15 cellular contexts compared by ENCODE assay signal in genomic region chr12:53070901-53071492, GRCh38. TPM values are rescaled to one million over a fixed set of nuclear protein-coding genes. Genes with fewer than 3 reads are reported as not detected.
A peak's percentile ranks its signal among the peaks of the same experiment; 100 is the strongest.
DNase-seq lines count a peak whose midpoint lies in the region; ATAC-seq and TF ChIP-seq lines count a peak whose summit lies in the region.
"Had no signal": no experiment of that assay in that cellular context is flagged by ENCODE, and none has a peak within 500 bp of the region (broad histone marks: within the 10 kb centered on the region; RNA-seq: fewer than 3 reads in every experiment).

No MANE protein-coding gene starts in this region.

- intact Hi-C loops in CD4-positive, alpha-beta memory T cell (cut with micrococcal nuclease) = no loop called here

- H3K4me1 Mint-ChIP-seq in CD4-positive, alpha-beta memory T cell = peaks cover 13 to 33% (median 28%) of the 10 kb centered on the region in 4 donors

- POLR2A ChIA-PET in CD4-positive, alpha-beta memory T cell (lab: Charles Lee; ENCODE audit: partially characterized antibody) = interaction anchor here (1.2 to 1.3 kb wide), 2 partner anchors 8 to 32 kb away, joined by 3 to 4 read pairs; partner anchors contain the start of genes SOAT2 and SPRYD3

- CTCF ChIA-PET in CD4-positive, alpha-beta memory T cell (lab: Charles Lee; ENCODE audit: partially characterized antibody) = interaction anchor here (0.9 to 27.0 kb wide), 3 partner anchors 26 to 281 kb away, joined by 3 to 511 read pairs (median 4); partner anchors contain the start of genes IGFBP6 and SOAT2

- no peak overlapping the region for H3K4me3 ChIP-seq in CD4-positive, alpha-beta memory T cell (ENCODE audit: low read length in 2 of 2)
- H3K4me3 ChIP-seq in Peyer's patch (no peak overlapping the region), esophagus (ENCODE audit: low read depth in 1 of 2, low read length in 2 of 2) (no peak overlapping the region), parathyroid adenoma (ENCODE audit: low read depth, low read length) (no peak overlapping the region)
- H3K4me3 ChIP-seq: skin epidermis had no signal

- no peaks in the 10 kb centered on the region for H3K9me3 ChIP-seq in CD4-positive, alpha-beta memory T cell (ENCODE audit: control insufficient read depth in 1 of 2, low read length in 2 of 2)
- H3K9me3 ChIP-seq in Peyer's patch (no peaks in the 10 kb centered on the region), esophagus (ENCODE audit: control insufficient read depth in 2 of 2, insufficient read depth in 1 of 2, low read depth in 1 of 2, low read length in 1 of 2) (no peaks in the 10 kb centered on the region), parathyroid adenoma (ENCODE audit: control insufficient read depth, low read length) (no peaks in the 10 kb centered on the region)

- ATAC-seq in GM21619 (IDR thresholded peaks at IDR 0.05; ENCODE audit: unreplicated experiment) = no peak

- H3K36me3 Mint-ChIP-seq in CD4-positive, alpha-beta memory T cell = peaks cover 21 to 86% of the 10 kb centered on the region in 2 donors

- no peak overlapping the region for H3K4me2 ChIP-seq in parathyroid adenoma (ENCODE audit: low read length)

- no peak for TF ChIP-seq POLR2A in Peyer's patch (IDR thresholded peaks at IDR 0.05)

- no peak for DNase-seq in CD4-positive, alpha-beta memory T cell
- DNase-seq in Peyer's patch = peak in 2 of 3 donors; percentile 32 to 37
- DNase-seq in RKO (ENCODE audit: low spot score) = no peak
- DNase-seq in NCI-H1092 treated with DMSO at 0.1 percent for 48 hours (lab: John Stamatoyannopoulos, UW) = no peak
- DNase-seq in NCI-H2171 (lab: John Stamatoyannopoulos, UW) = no peak
- DNase-seq: activated CD4-positive, alpha-beta T cell treated with anti-CD3 and anti-CD28 coated beads for 48 hours; activated naive CD8-positive, alpha-beta T cell treated with anti-CD3 and anti-CD28 coated beads, Interleukin-2, amount 10 ng/mL, durations not matched to agents 7 days and 5 days; kidney glomerular epithelial cell; NCI-H2171 treated with DMSO at 0.1 percent for 48 hours had no signal

- H3K4me1 ChIP-seq in CD4-positive, alpha-beta memory T cell (ENCODE audit: insufficient read depth, low read length) = peaks cover 13% of the 10 kb centered on the region
- peaks cover 0 to 50% (median 7%) of the 10 kb centered on the region in 4 donors for H3K4me1 ChIP-seq in Peyer's patch
- H3K4me1 ChIP-seq in esophagus (ENCODE audit: control insufficient read depth in 2 of 2, insufficient read depth in 2 of 2, low read length in 1 of 2) = peaks cover 10 to 35% of the 10 kb centered on the region in 2 donors
- H3K4me1 ChIP-seq in parathyroid adenoma = peaks cover 5% of the 10 kb centered on the region

- peak overlapping the region in 5 of 7 donors; percentile 19 to 80 (median 43) for H3K27ac Mint-ChIP-seq in CD4-positive, alpha-beta memory T cell
- H3K27ac Mint-ChIP-seq: activated naive CD8-positive, alpha-beta T cell treated with anti-CD3 and anti-CD28 coated beads, Interleukin-2, amount 10 ng/mL, durations not matched to agents 7 days and 5 days; IgD-negative memory B cell had no signal

- H3K9me3 Mint-ChIP-seq in CD4-positive, alpha-beta memory T cell = no peaks in the 10 kb centered on the region
- H3K9me3 Mint-ChIP-seq: activated naive CD8-positive, alpha-beta T cell treated with anti-CD3 and anti-CD28 coated beads, Interleukin-2, amount 10 ng/mL, durations not matched to agents 7 days and 5 days; IgD-negative memory B cell had no signal

- H3K36me3 ChIP-seq in CD4-positive, alpha-beta memory T cell (ENCODE audit: insufficient read depth, low read length) = peaks cover 57% of the 10 kb centered on the region
- H3K36me3 ChIP-seq in Peyer's patch (peaks cover 0 to 45% (median 0%) of the 10 kb centered on the region in 3 donors), esophagus (ENCODE audit: control insufficient read depth in 2 of 2, insufficient read depth in 2 of 2, low read length in 1 of 2) (peaks cover 10 to 34% of the 10 kb centered on the region in 2 donors), parathyroid adenoma (ENCODE audit: control insufficient read depth, insufficient read depth, low read length) (no peaks in the 10 kb centered on the region)

- H2AFZ ChIP-seq in parathyroid adenoma = no peak overlapping the region

- H3K9ac ChIP-seq in parathyroid adenoma = no peak overlapping the region

- H3K4me3 Mint-ChIP-seq in CD4-positive, alpha-beta memory T cell = no peak overlapping the region
- H3K4me3 Mint-ChIP-seq: activated naive CD8-positive, alpha-beta T cell treated with anti-CD3 and anti-CD28 coated beads, Interleukin-2, amount 10 ng/mL, durations not matched to agents 7 days and 5 days; IgD-negative memory B cell had no signal

- 51 to 64% methylated on average over 7 of the region's 7 CpGs for WGBS in esophagus, 2 donors

- H3K27me3 ChIP-seq in CD4-positive, alpha-beta memory T cell (ENCODE audit: insufficient read depth, low read length) = no peaks in the 10 kb centered on the region
- H3K27me3 ChIP-seq in Peyer's patch (no peaks in the 10 kb centered on the region), esophagus (ENCODE audit: control insufficient read depth in 1 of 2, insufficient read depth in 2 of 2, low read length in 2 of 2) (no peaks in the 10 kb centered on the region), parathyroid adenoma (ENCODE audit: control insufficient read depth, insufficient read depth, low read length) (no peaks in the 10 kb centered on the region)

- H3K27ac ChIP-seq in CD4-positive, alpha-beta memory T cell (ENCODE audit: low read depth, low read length) = no peak overlapping the region
- H3K27ac ChIP-seq in Peyer's patch (peak overlapping the region; percentile 40 to 79 (median 47)), esophagus (ENCODE audit: low read depth in 2 of 2, low read length in 1 of 2) (peak overlapping the region; percentile 48 to 82), parathyroid adenoma (peak overlapping the region; percentile 53)
- H3K27ac ChIP-seq: epithelial cell of prostate had no signal

- TF ChIP-seq CTCF in Peyer's patch (IDR thresholded peaks at IDR 0.05) (no peak), parathyroid adenoma (IDR thresholded peaks at IDR 0.05) (no peak)

- H3K27me3 Mint-ChIP-seq in CD4-positive, alpha-beta memory T cell = no peaks in the 10 kb centered on the region
- H3K27me3 Mint-ChIP-seq: activated naive CD8-positive, alpha-beta T cell treated with anti-CD3 and anti-CD28 coated beads, Interleukin-2, amount 10 ng/mL, durations not matched to agents 7 days and 5 days; IgD-negative memory B cell had no signal

- no peaks in the 10 kb centered on the region for H3K79me2 ChIP-seq in parathyroid adenoma

RNA-seq across cellular contexts. Expression of gene SPRYD3, which starts 8.2 kb away (rescaled TPM):
- total RNA-seq in CD4-positive, alpha-beta memory T cell = 10 to 100 TPM; 54.3 to 59.3 TPM
- 10 to 100 TPM; 54.2 to 71.7 TPM for polyA plus RNA-seq in CD4-positive, alpha-beta memory T cell
- 10 to 100 TPM; 27.8 to 38.7 (median 34.8) TPM for total RNA-seq in Peyer's patch
- 10 to 100 TPM; 16.1 to 24.1 TPM for polyA plus RNA-seq in esophagus

RNA-seq across cellular contexts. Expression of gene TNS2, which starts 21.1 kb away (rescaled TPM):
- 1 to 10 TPM; 6.3 to 7.2 TPM for total RNA-seq in CD4-positive, alpha-beta memory T cell
- under 1 TPM; 0.27 to 0.45 TPM for polyA plus RNA-seq in CD4-positive, alpha-beta memory T cell
- 100 to 1,000 TPM in 3 of 4 donors, 10 to 100 TPM in 1; 29.2 to 274 (median 154) TPM for total RNA-seq in Peyer's patch
- polyA plus RNA-seq in esophagus = 10 to 100 TPM; 32.9 to 48.6 TPM
- polyA plus RNA-seq: IgD-negative memory B cell had no signal

RNA-seq across cellular contexts. Expression of gene IGFBP6, which starts 26.5 kb away (rescaled TPM):
- under 1 TPM in 1 of 2 experiments, not detected in 1; 0.61 TPM for total RNA-seq in CD4-positive, alpha-beta memory T cell
- 1 to 10 TPM in 1 of 2 donors, under 1 TPM in 1; 0.53 to 1.5 TPM for polyA plus RNA-seq in CD4-positive, alpha-beta memory T cell
- 100 to 1,000 TPM in 2 of 4 donors, 10 to 100 TPM in 2; 68.5 to 191 (median 128) TPM for total RNA-seq in Peyer's patch
- polyA plus RNA-seq in esophagus = 10 to 100 TPM; 40.8 to 59.1 TPM

RNA-seq across cellular contexts. Expression of gene SOAT2, which starts 32.3 kb away (rescaled TPM):
- total RNA-seq in CD4-positive, alpha-beta memory T cell = under 1 TPM; 0.26 to 0.42 TPM
- under 1 TPM; 0.20 to 0.85 TPM for polyA plus RNA-seq in CD4-positive, alpha-beta memory T cell
- 10 to 100 TPM in 3 of 4 donors, not detected in 1; 13.3 to 55.0 (median 34.5) TPM for total RNA-seq in Peyer's patch
- polyA plus RNA-seq in esophagus = under 1 TPM; 0.14 to 0.16 TPM
- polyA plus RNA-seq: IgD-negative memory B cell had no signal

Comparison
In these comparisons a context has a peak if more than half of its experiments do, and no peak if none do; other contexts are left out.
1. DNase-seq: peak in Peyer's patch (2 of 3); none in CD4-positive, alpha-beta memory T cell (0 of 5), RKO (single experiment), NCI-H1092 treated with DMSO at 0.1 percent for 48 hours (single experiment) and NCI-H2171 (single experiment).
2. RNA of gene IGFBP6, which starts 26.5 kb away (total RNA-seq): 68.5 to 191 TPM in Peyer's patch; 0.61 TPM in CD4-positive, alpha-beta memory T cell; every median in the first group is over 10 times any median in the second.